ENCODE assay signal across 1 cellular context in the genomic region with DNA sequence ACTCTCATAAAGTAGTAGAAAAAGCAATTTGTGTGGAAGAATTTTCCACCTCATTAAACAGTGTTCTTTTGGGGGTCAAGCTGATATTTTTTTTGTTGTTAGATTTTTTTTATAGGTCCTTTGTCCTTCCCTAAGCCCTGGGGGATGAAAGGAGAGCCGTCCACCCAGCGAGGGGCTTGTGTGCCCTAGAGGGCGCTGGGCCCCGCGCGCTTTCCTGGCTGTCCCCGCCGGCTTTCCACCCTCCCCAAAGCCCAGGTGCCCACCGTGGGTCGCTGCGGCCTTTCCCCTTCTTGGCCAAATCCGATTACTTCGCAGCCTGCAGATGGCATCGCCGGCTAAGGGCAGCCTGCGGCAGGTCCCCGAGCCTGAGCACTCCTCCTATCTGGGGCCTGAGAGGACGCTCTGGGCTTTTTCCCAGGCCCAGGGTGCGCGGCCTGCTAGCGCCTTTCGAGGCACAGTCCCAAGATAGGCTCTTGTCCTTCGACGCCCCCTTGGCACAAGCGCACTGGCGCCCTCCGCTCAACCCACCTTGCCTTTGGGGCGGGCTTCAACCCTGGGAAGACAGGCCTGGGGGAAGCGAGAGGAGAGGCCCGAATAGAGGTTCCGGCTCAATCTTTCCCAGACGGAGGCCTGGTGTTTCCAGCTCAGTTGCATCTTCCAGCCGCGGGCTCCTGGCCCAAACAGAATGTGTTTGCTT.
A peak's percentile ranks its signal among the peaks of the same experiment; 100 is the strongest.
TF ChIP-seq lines count a peak whose summit lies in the region.

No MANE protein-coding gene starts in this region.

TF ChIP-seq in GM12878, 131 proteins besides CTCF, POLR2A, EP300 and RAD21:
- TF ChIP-seq ZNF592 (IDR thresholded peaks at IDR 0.05) (no peak), SMC3 (IDR thresholded peaks at IDR 0.05; ENCODE audit: borderline replicate concordance, low read length) (0 out of 2 replicates have a peak, but pooled peaks have one; percentile 31), NR2C2 (IDR thresholded peaks at IDR 0.05; ENCODE audit: borderline replicate concordance, control insufficient read depth, insufficient read length, low read depth) (no peak), IRF4 (IDR thresholded peaks at IDR 0.05; ENCODE audit: low read depth, low read length) (no peak), JUND (IDR thresholded peaks at IDR 0.05; ENCODE audit: low read depth, low read length) (no peak)
TF ChIP-seq in GM12878: peak in this region for 1.
